In genomic region chr3:100246999-100247398, GRCh38 we compare ENCODE assay signal across 31 cellular contexts.
A peak's percentile ranks its signal among the peaks of the same experiment; 100 is the strongest.
DNase-seq lines count a peak whose midpoint lies in the region; ATAC-seq lines count a peak whose summit lies in the region.
"Had no signal": no experiment of that assay in that cellular context is flagged by ENCODE, and none has a peak within 500 bp of the region (broad histone marks: within the 10 kb centered on the region; RNA-seq: fewer than 3 reads in every experiment).

No MANE protein-coding gene starts in this region.

- peak; percentile 49 for ATAC-seq in stimulated activated naive CD8-positive, alpha-beta T cell treated with anti-CD3 and anti-CD28 coated beads, Interleukin-15, amount 100 ng/mL, for 72 hours
- no peak for ATAC-seq in stimulated activated naive CD8-positive, alpha-beta T cell treated with anti-CD3 and anti-CD28 coated beads, Interleukin-15, Interleukin-2, amounts not matched to agents 100 U/mL and 50 U/mL, for 24 hours
- ATAC-seq in stimulated activated effector memory CD8-positive, alpha-beta T cell treated with anti-CD3 and anti-CD28 coated beads, Interleukin-12 subunit alpha, Interleukin-12 subunit beta, amount 100 ng/mL, for 72 hours: peak; percentile 52
- ATAC-seq: A549; CD8-positive, alpha-beta T cell had no signal

- no peaks in the 10 kb centered on the region for H3K36me3 Mint-ChIP-seq in activated T-cell treated with anti-CD3 and anti-CD28 coated beads, Interleukin-2, amount 50 U/mL, for 24 hours (ENCODE audit: low read depth)
- no peaks in the 10 kb centered on the region for H3K36me3 Mint-ChIP-seq in stimulated activated effector memory CD8-positive, alpha-beta T cell treated with anti-CD3 and anti-CD28 coated beads, Interleukin-12 subunit alpha, Interleukin-12 subunit beta, amount 100 ng/mL, for 72 hours
- H3K36me3 Mint-ChIP-seq: CD14-positive monocyte; CD4-positive, alpha-beta memory T cell; CD4-positive, CD25-positive, alpha-beta regulatory T cell; CD8-positive, alpha-beta memory T cell; CD8-positive, alpha-beta T cell had no signal

- peak overlapping the region; percentile 56 for H3K27ac Mint-ChIP-seq in activated T-cell treated with anti-CD3 and anti-CD28 coated beads, Interleukin-2, amount 50 U/mL, for 24 hours
- no peak overlapping the region for H3K27ac Mint-ChIP-seq in stimulated activated naive CD8-positive, alpha-beta T cell treated with anti-CD3 and anti-CD28 coated beads, Interleukin-15, amount 100 ng/mL, for 72 hours
- H3K27ac Mint-ChIP-seq in stimulated activated effector memory CD8-positive, alpha-beta T cell treated with anti-CD3 and anti-CD28 coated beads, Interleukin-12 subunit alpha, Interleukin-12 subunit beta, amount 100 ng/mL, for 72 hours: no peak overlapping the region
- H3K27ac Mint-ChIP-seq: B cell; CD14-positive monocyte; CD4-positive, alpha-beta T cell; CD4-positive, CD25-positive, alpha-beta regulatory T cell; CD8-positive, alpha-beta memory T cell; CD8-positive, alpha-beta T cell had no signal

- H3K4me1 Mint-ChIP-seq in activated T-cell treated with anti-CD3 and anti-CD28 coated beads, Interleukin-2, amount 50 U/mL, for 24 hours (ENCODE audit: low read depth): peaks cover 22% of the 10 kb centered on the region
- peaks cover 12% of the 10 kb centered on the region for H3K4me1 Mint-ChIP-seq in stimulated activated naive CD8-positive, alpha-beta T cell treated with anti-CD3 and anti-CD28 coated beads, Interleukin-15, amount 100 ng/mL, for 72 hours
- H3K4me1 Mint-ChIP-seq in stimulated activated effector memory CD8-positive, alpha-beta T cell treated with anti-CD3 and anti-CD28 coated beads, Interleukin-12 subunit alpha, Interleukin-12 subunit beta, amount 100 ng/mL, for 72 hours: no peaks in the 10 kb centered on the region
- H3K4me1 Mint-ChIP-seq: B cell; CD14-positive monocyte; CD4-positive, alpha-beta memory T cell; CD8-positive, alpha-beta memory T cell had no signal

- no peaks in the 10 kb centered on the region for H3K27me3 Mint-ChIP-seq in activated T-cell treated with anti-CD3 and anti-CD28 coated beads, Interleukin-2, amount 50 U/mL, for 24 hours
- H3K27me3 Mint-ChIP-seq in stimulated activated naive CD8-positive, alpha-beta T cell treated with anti-CD3 and anti-CD28 coated beads, Interleukin-15, amount 100 ng/mL, for 72 hours: no peaks in the 10 kb centered on the region
- H3K27me3 Mint-ChIP-seq: B cell; CD4-positive, alpha-beta memory T cell; CD4-positive, CD25-positive, alpha-beta regulatory T cell had no signal

- DNase-seq in activated T-cell treated with anti-CD3 and anti-CD28 coated beads, Interleukin-2, amount 50 U/mL, for 24 hours: no peak
- no peak for DNase-seq in activated T-cell treated with anti-CD3 and anti-CD28 coated beads, Interleukin-2, amount 50 U/mL, for 1 hour
- DNase-seq in stimulated activated naive CD8-positive, alpha-beta T cell treated with anti-CD3 and anti-CD28 coated beads, Interleukin-15, amount 100 ng/mL, for 72 hours: no peak
- DNase-seq in stimulated activated naive CD8-positive, alpha-beta T cell treated with anti-CD3 and anti-CD28 coated beads, Interleukin-15, Interleukin-2, amounts not matched to agents 100 U/mL and 50 U/mL, for 24 hours: no peak
- DNase-seq in NCI-H69 (lab: John Stamatoyannopoulos, UW) (peak; percentile 29), HuH-7.5 (ENCODE audit: low spot score) (no peak), SIG-M5 treated with dmso at 0.1 percent for 504 hours (lab: John Stamatoyannopoulos, UW; ENCODE audit: unreplicated experiment) (no peak)
- DNase-seq in stimulated activated effector memory CD8-positive, alpha-beta T cell treated with anti-CD3 and anti-CD28 coated beads, Interleukin-12 subunit alpha, Interleukin-12 subunit beta, amount 100 ng/mL, for 72 hours (ENCODE audit: low spot score in 2 of 2): no peak
- DNase-seq: 8988T; ACHN; AML-193; BE2C; C1 segment of cervical spinal cord; Caco-2; Calu3; CD4-positive, alpha-beta memory T cell; CD4-positive, alpha-beta T cell; CD4-positive, CD25-positive, alpha-beta regulatory T cell; CD8-positive, alpha-beta memory T cell; CD8-positive, alpha-beta T cell; COR-L47; DMS 273 treated with DMSO at 0.1 percent for 48 hours; DMS153; DMS53; DMS79; DMS79 treated with DMSO at 0.1 percent for 48 hours; DND-41; EL had no signal

- H3K9me3 Mint-ChIP-seq in activated T-cell treated with anti-CD3 and anti-CD28 coated beads, Interleukin-2, amount 50 U/mL, for 24 hours: no peaks in the 10 kb centered on the region
- peaks cover 0 to 9% of the 10 kb centered on the region in 2 donors for H3K9me3 Mint-ChIP-seq in stimulated activated naive CD8-positive, alpha-beta T cell treated with anti-CD3 and anti-CD28 coated beads, Interleukin-15, amount 100 ng/mL, for 72 hours
- H3K9me3 Mint-ChIP-seq in stimulated activated effector memory CD8-positive, alpha-beta T cell treated with anti-CD3 and anti-CD28 coated beads, Interleukin-12 subunit alpha, Interleukin-12 subunit beta, amount 100 ng/mL, for 72 hours: no peaks in the 10 kb centered on the region
- H3K9me3 Mint-ChIP-seq: CD4-positive, alpha-beta memory T cell; CD4-positive, alpha-beta T cell; CD4-positive, CD25-positive, alpha-beta regulatory T cell; CD8-positive, alpha-beta memory T cell; CD8-positive, alpha-beta T cell had no signal

- no peak overlapping the region for H3K4me3 Mint-ChIP-seq in activated T-cell treated with anti-CD3 and anti-CD28 coated beads, Interleukin-2, amount 50 U/mL, for 24 hours
- H3K4me3 Mint-ChIP-seq in stimulated activated naive CD8-positive, alpha-beta T cell treated with anti-CD3 and anti-CD28 coated beads, Interleukin-15, amount 100 ng/mL, for 72 hours: no peak overlapping the region
- no peak overlapping the region for H3K4me3 Mint-ChIP-seq in stimulated activated effector memory CD8-positive, alpha-beta T cell treated with anti-CD3 and anti-CD28 coated beads, Interleukin-12 subunit alpha, Interleukin-12 subunit beta, amount 100 ng/mL, for 72 hours
- H3K4me3 Mint-ChIP-seq: B cell; CD14-positive monocyte; CD4-positive, alpha-beta memory T cell; CD4-positive, alpha-beta T cell; CD4-positive, CD25-positive, alpha-beta regulatory T cell; CD8-positive, alpha-beta memory T cell; CD8-positive, alpha-beta T cell had no signal
